18 cellular contexts compared by ENCODE assay signal in genomic region chr12:128763395-128763794, GRCh38.
"Had no signal": no experiment of that assay in that cellular context is flagged by ENCODE, and none has a peak within 500 bp of the region (broad histone marks: within the 10 kb centered on the region; RNA-seq: fewer than 3 reads in every experiment).

No MANE protein-coding gene starts in this region.

- H3K36me3 ChIP-seq: adrenal gland, breast epithelium, gastrocnemius medialis, left lung, neural progenitor cell, thyroid gland had no signal

- H3K27ac ChIP-seq: adrenal gland, breast epithelium, gastrocnemius medialis, left lung, neural progenitor cell, psoas muscle, skin epidermis, thyroid gland had no signal

- ATAC-seq: activated T-cell treated with anti-CD3 and anti-CD28 coated beads, Interleukin-2, amount 50 U/mL, for 4 hours; esophagus mucosa; gastrocnemius medialis; left lung; psoas muscle; right cardiac atrium; stimulated activated memory B cell treated with anti-CD40 and anti-IgM and Interleukin-4, amounts not matched to agents 10 μg/mL and 1 μg/mL and 100 μg/mL, for 72 hours had no signal

- H3K4me3 ChIP-seq: adrenal gland, breast epithelium, gastrocnemius medialis, left lung, neural progenitor cell, psoas muscle, skin epidermis, thyroid gland had no signal

- H3K9me3 ChIP-seq: adrenal gland, breast epithelium, gastrocnemius medialis, left lung, psoas muscle, thyroid gland had no signal

- H3K4me1 ChIP-seq: adrenal gland, breast epithelium, gastrocnemius medialis, left lung, psoas muscle, thyroid gland had no signal

- H3K4me3 Mint-ChIP-seq: activated T-cell treated with anti-CD3 and anti-CD28 coated beads, Interleukin-2, amount 50 U/mL, for 4 hours; neural progenitor cell; stimulated activated memory B cell treated with anti-CD40 and anti-IgM and Interleukin-4, amounts not matched to agents 10 μg/mL and 1 μg/mL and 100 μg/mL, for 72 hours had no signal

- H3K9me3 Mint-ChIP-seq: activated T-cell treated with anti-CD3 and anti-CD28 coated beads, Interleukin-2, amount 50 U/mL, for 4 hours; neural progenitor cell; stimulated activated memory B cell treated with anti-CD40 and anti-IgM and Interleukin-4, amounts not matched to agents 10 μg/mL and 1 μg/mL and 100 μg/mL, for 72 hours had no signal

- H3K4me1 Mint-ChIP-seq: stimulated activated memory B cell treated with anti-CD40 and anti-IgM and Interleukin-4, amounts not matched to agents 10 μg/mL and 1 μg/mL and 100 μg/mL, for 72 hours had no signal

- DNase-seq: activated CD4-positive, alpha-beta T cell treated with anti-CD3 and anti-CD28 coated beads, Interleukin-2, amount 50 U/mL, for 1 hour; activated CD8-positive, alpha-beta memory T cell treated with anti-CD3 and anti-CD28 coated beads, Interleukin-2, amount 50 U/mL, for 4 hours; activated naive CD4-positive, alpha-beta T cell treated with anti-CD3 and anti-CD28 coated beads, Interleukin-2, amount 50 U/mL, for 16 hours; activated T-cell treated with anti-CD3 and anti-CD28 coated beads, Interleukin-2, amount 50 U/mL, for 4 hours; adrenal gland; effector CD4-positive, alpha-beta T cell; gastrocnemius medialis; head of caudate nucleus; left lung; psoas muscle; right cardiac atrium; T-helper 9 cell; thyroid gland had no signal

- H3K27me3 ChIP-seq: adrenal gland, thyroid gland had no signal

- H3K36me3 Mint-ChIP-seq: neural progenitor cell; stimulated activated memory B cell treated with anti-CD40 and anti-IgM and Interleukin-4, amounts not matched to agents 10 μg/mL and 1 μg/mL and 100 μg/mL, for 72 hours had no signal

- H3K27ac Mint-ChIP-seq: neural progenitor cell; stimulated activated memory B cell treated with anti-CD40 and anti-IgM and Interleukin-4, amounts not matched to agents 10 μg/mL and 1 μg/mL and 100 μg/mL, for 72 hours had no signal
